8 cellular contexts compared by ENCODE assay signal in the genomic region with DNA sequence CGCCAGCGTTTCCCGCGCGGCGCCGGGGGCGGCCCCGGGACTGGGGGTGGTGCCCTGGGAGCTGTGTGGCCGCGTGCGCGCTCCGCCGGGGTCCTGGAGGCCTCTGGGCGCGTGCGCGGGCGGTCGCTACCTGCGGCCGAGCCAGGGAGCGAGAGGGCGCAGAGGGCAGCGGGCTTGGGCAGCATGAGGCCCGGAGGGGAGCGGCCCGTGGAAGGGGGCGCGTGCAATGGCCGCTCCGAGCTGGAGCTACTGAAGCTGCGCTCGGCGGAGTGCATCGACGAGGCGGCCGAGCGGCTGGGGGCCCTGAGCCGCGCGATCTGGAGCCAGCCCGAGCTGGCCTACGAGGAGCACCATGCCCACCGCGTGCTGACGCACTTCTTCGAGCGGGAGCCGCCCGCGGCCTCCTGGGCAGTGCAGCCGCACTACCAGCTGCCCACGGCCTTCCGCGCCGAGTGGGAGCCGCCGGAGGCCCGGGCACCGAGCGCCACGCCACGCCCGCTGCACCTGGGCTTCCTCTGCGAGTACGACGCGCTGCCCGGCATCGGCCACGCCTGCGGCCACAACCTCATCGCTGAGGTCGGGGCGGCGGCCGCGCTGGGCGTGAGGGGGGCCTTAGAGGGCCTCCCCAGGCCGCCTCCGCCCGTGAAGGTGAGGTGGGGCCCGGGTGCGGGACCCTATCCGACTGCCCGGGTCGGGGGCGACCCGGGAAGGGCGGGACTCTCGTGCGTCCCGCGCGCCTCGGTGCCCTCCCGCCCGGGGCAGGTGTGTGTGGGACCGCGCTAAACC. TPM values are rescaled to one million over a fixed set of nuclear protein-coding genes. Genes with fewer than 3 reads are reported as not detected.
DNase-seq lines count a peak whose midpoint lies in the region; ATAC-seq lines count a peak whose summit lies in the region.

A gene with protein sequence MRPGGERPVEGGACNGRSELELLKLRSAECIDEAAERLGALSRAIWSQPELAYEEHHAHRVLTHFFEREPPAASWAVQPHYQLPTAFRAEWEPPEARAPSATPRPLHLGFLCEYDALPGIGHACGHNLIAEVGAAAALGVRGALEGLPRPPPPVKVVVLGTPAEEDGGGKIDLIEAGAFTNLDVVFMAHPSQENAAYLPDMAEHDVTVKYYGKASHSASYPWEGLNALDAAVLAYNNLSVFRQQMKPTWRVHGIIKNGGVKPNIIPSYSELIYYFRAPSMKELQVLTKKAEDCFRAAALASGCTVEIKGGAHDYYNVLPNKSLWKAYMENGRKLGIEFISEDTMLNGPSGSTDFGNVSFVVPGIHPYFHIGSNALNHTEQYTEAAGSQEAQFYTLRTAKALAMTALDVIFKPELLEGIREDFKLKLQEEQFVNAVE (plus strand): TSS at position 94 of the 786 bp plus-strand sequence. CDS start 90 bp downstream, at position 184.

- peaks cover 8% of the 10 kb centered on the region for H3K36me3 Mint-ChIP-seq in central memory CD8-positive, alpha-beta T cell (ENCODE audit: insufficient read depth)

- no peaks in the 10 kb centered on the region for H3K27me3 Mint-ChIP-seq in central memory CD8-positive, alpha-beta T cell

- peaks cover 22% of the 10 kb centered on the region for H3K4me1 Mint-ChIP-seq in central memory CD8-positive, alpha-beta T cell

- H3K27ac Mint-ChIP-seq in central memory CD8-positive, alpha-beta T cell (ENCODE audit: low read depth): peak within 1 kb of the TSS; percentile 97

- intact Hi-C loops in left colon (cut with DNase I, micrococcal nuclease): no loop called here

- no peaks in the 10 kb centered on the region for H3K9me3 Mint-ChIP-seq in central memory CD8-positive, alpha-beta T cell

- ATAC-seq in HG02840 (IDR thresholded peaks at IDR 0.05; ENCODE audit: low FRiP score, unreplicated experiment) (peak; percentile 40), left colon (peak; percentile 91)
- peak; percentile 72 for ATAC-seq in central memory CD8-positive, alpha-beta T cell (replicated peaks; ENCODE audit: extremely low read depth, poor library complexity, severe bottlenecking)

- peak; percentile 59 to 79 for DNase-seq in NCI-H524 (lab: John Stamatoyannopoulos, UW)
- DNase-seq in NCI-H524 treated with DMSO at 0.1 percent for 48 hours (lab: John Stamatoyannopoulos, UW): no peak
- peak; percentile 22 to 65 for DNase-seq in NCI-H1930 (lab: John Stamatoyannopoulos, UW)
- DNase-seq in activated CD4-positive, CD25-positive, alpha-beta regulatory T cell treated with anti-CD3 and anti-CD28 coated beads, Interleukin-2, amount 50 U/mL, for 16 hours (ENCODE audit: low read depth, low spot score): peak; percentile 29
- DNase-seq in central memory CD8-positive, alpha-beta T cell (ENCODE audit: low spot score in 2 of 2): peak; percentile 32 to 33
- peak; percentile 67 to 79 for DNase-seq in left colon
- peak; percentile 70 to 81 for DNase-seq in stimulated activated CD4-positive, alpha-beta T cell treated with anti-CD3 and anti-CD28 coated beads, Interleukin-2, amount 100 ng/mL, for 24 hours

- H3K4me3 Mint-ChIP-seq in central memory CD8-positive, alpha-beta T cell: peak within 1 kb of the TSS; percentile 97

RNA-seq across cellular contexts. Expression of the gene that starts here (rescaled TPM):
- 10 to 100 TPM in 1 of 2 donors, 1 to 10 TPM in 1; 10.0 to 11.8 TPM for total RNA-seq in left colon

Comparison
In these comparisons a context has a peak if more than half of its experiments do, and no peak if none do; other contexts are left out.
1. ATAC-seq: peak in every context shown above with its lines; median percentile 91 in left colon; 72 in central memory CD8-positive, alpha-beta T cell; 40 in HG02840.